8 cellular contexts compared by ENCODE assay signal in genomic region chr3:51670053-51670666, GRCh38. TPM values are rescaled to one million over a fixed set of nuclear protein-coding genes. Genes with fewer than 3 reads are reported as not detected.
DNase-seq lines count a peak whose midpoint lies in the region; ATAC-seq, FAIRE-seq and TF ChIP-seq lines count a peak whose summit lies in the region.

No MANE protein-coding gene starts in this region.

- no peak for TF ChIP-seq CTCF in GM13977 (IDR thresholded peaks at IDR 0.05; ENCODE audit: extremely low read depth, insufficient read depth, missing control alignments)

- TF ChIP-seq POLR2A in GM12892 (IDR thresholded peaks at IDR 0.05; ENCODE audit: low read depth, low read length) = no peak

- no peaks in the 10 kb centered on the region for H3K9me3 ChIP-seq in iPS-18a (ENCODE audit: control insufficient read depth, low read depth, low read length)

- H3K9ac ChIP-seq in iPS-18a (ENCODE audit: low read length) = no peak overlapping the region

- peak overlapping the region; percentile 68 for H3K4me3 ChIP-seq in iPS-18a (ENCODE audit: low read length)

- peaks cover 15% of the 10 kb centered on the region for H3K4me1 ChIP-seq in iPS-18a (ENCODE audit: control insufficient read depth, low read depth, low read length)

- no peaks in the 10 kb centered on the region for H3K27me3 Mint-ChIP-seq in activated CD4-positive, alpha-beta T cell treated with anti-CD3 and anti-CD28 coated beads for 36 hours
- H3K27me3 Mint-ChIP-seq in activated CD4-positive, alpha-beta memory T cell treated with anti-CD3 and anti-CD28 coated beads for 36 hours = no peaks in the 10 kb centered on the region
- H3K27me3 Mint-ChIP-seq in stimulated activated naive CD8-positive, alpha-beta T cell treated with anti-CD3 and anti-CD28 coated beads, Interleukin-15, amount 100 ng/mL, for 72 hours = no peaks in the 10 kb centered on the region

- H3K27ac Mint-ChIP-seq in activated CD4-positive, alpha-beta T cell treated with anti-CD3 and anti-CD28 coated beads for 36 hours = peak overlapping the region; percentile 51
- H3K27ac Mint-ChIP-seq in activated CD4-positive, alpha-beta memory T cell treated with anti-CD3 and anti-CD28 coated beads for 36 hours = peak overlapping the region; percentile 76
- H3K27ac Mint-ChIP-seq in stimulated activated naive CD8-positive, alpha-beta T cell treated with anti-CD3 and anti-CD28 coated beads, Interleukin-15, amount 100 ng/mL, for 72 hours = peak overlapping the region in 1 of 2 donors; percentile 55

- peak overlapping the region; percentile 79 for H3K4me3 Mint-ChIP-seq in activated CD4-positive, alpha-beta T cell treated with anti-CD3 and anti-CD28 coated beads for 36 hours
- H3K4me3 Mint-ChIP-seq in activated CD4-positive, alpha-beta memory T cell treated with anti-CD3 and anti-CD28 coated beads for 36 hours = peak overlapping the region; percentile 69
- peak overlapping the region; percentile 69 to 91 for H3K4me3 Mint-ChIP-seq in stimulated activated naive CD8-positive, alpha-beta T cell treated with anti-CD3 and anti-CD28 coated beads, Interleukin-15, amount 100 ng/mL, for 72 hours

- H3K36me3 Mint-ChIP-seq in activated CD4-positive, alpha-beta T cell treated with anti-CD3 and anti-CD28 coated beads for 36 hours (ENCODE audit: low read depth) = peaks cover 3% of the 10 kb centered on the region
- H3K36me3 Mint-ChIP-seq in activated CD4-positive, alpha-beta memory T cell treated with anti-CD3 and anti-CD28 coated beads for 36 hours = peaks cover 3% of the 10 kb centered on the region

- H3K27ac ChIP-seq in iPS-18a (ENCODE audit: low read length) = no peak overlapping the region

- FAIRE-seq in GM12892 (lab: Jason Lieb, UNC) = no peak

- in situ Hi-C loops in GM13977 (cut with MboI; ENCODE audit: low pct_unique_long_range_greater_than_20kb, low sequenced_read_pairs, unreplicated experiment) = no loop called here

- H3K9me3 Mint-ChIP-seq in activated CD4-positive, alpha-beta T cell treated with anti-CD3 and anti-CD28 coated beads for 36 hours (ENCODE audit: low read depth) = no peaks in the 10 kb centered on the region
- no peaks in the 10 kb centered on the region for H3K9me3 Mint-ChIP-seq in activated CD4-positive, alpha-beta memory T cell treated with anti-CD3 and anti-CD28 coated beads for 36 hours
- no peaks in the 10 kb centered on the region for H3K9me3 Mint-ChIP-seq in stimulated activated naive CD8-positive, alpha-beta T cell treated with anti-CD3 and anti-CD28 coated beads, Interleukin-15, amount 100 ng/mL, for 72 hours

- intact Hi-C loops in activated CD4-positive, alpha-beta T cell treated with anti-CD3 and anti-CD28 coated beads for 36 hours (cut with DNase I, micrococcal nuclease) = loop anchor here in 1 of 2 experiments (2.0 to 10.0 kb wide), 3 partner anchors 867 to 1335 kb away; partner anchors contain the start of genes MAPKAPK3 and UQCC5
- intact Hi-C loops in activated CD4-positive, alpha-beta memory T cell treated with anti-CD3 and anti-CD28 coated beads for 36 hours (cut with micrococcal nuclease) = loop anchor here (2.0 to 10.0 kb wide), 4 partner anchors 275 to 1053 kb away; partner anchors contain the start of genes ABHD14A, ABHD14B, MANF and MAPKAPK3

- CTCF ChIA-PET in activated CD4-positive, alpha-beta T cell treated with anti-CD3 and anti-CD28 coated beads for 36 hours (lab: Charles Lee) = interaction anchor here (0.6 to 10.0 kb wide), 39 partner anchors 8 to 1221 kb away, joined by 3 to 143 read pairs (median 4); partner anchors contain the start of genes DCAF1, MANF and RAD54L2
- CTCF ChIA-PET in activated CD4-positive, alpha-beta memory T cell treated with anti-CD3 and anti-CD28 coated beads for 36 hours (lab: Charles Lee) = interaction anchor here (0.8 to 12.9 kb wide), 25 partner anchors 11 to 169 kb away, joined by 3 to 261 read pairs (median 5); partner anchors contain the start of genes DCAF1 and RAD54L2

- H3K27me3 ChIP-seq in iPS-18a (ENCODE audit: control insufficient read depth, insufficient read depth, low read length) = peaks cover 16% of the 10 kb centered on the region

- POLR2A ChIA-PET in activated CD4-positive, alpha-beta T cell treated with anti-CD3 and anti-CD28 coated beads for 36 hours (lab: Charles Lee) = interaction anchor here (0.6 to 1.9 kb wide), 6 partner anchors 12 to 866 kb away, joined by 3 to 11 read pairs (median 4); no protein-coding TSS in a partner anchor
- POLR2A ChIA-PET in activated CD4-positive, alpha-beta memory T cell treated with anti-CD3 and anti-CD28 coated beads for 36 hours (lab: Charles Lee) = interaction anchor here (2.9 to 4.1 kb wide), 2 partner anchors 11 to 170 kb away, joined by 12 to 37 read pairs; partner anchors contain the start of gene DCAF1

- peak; percentile 39 for DNase-seq in activated CD4-positive, alpha-beta T cell treated with anti-CD3 and anti-CD28 coated beads for 36 hours
- DNase-seq in activated CD4-positive, alpha-beta T cell treated with anti-CD3 and anti-CD28 coated beads, Interleukin-2, amount 50 U/mL, for 48 hours = no peak
- peak; percentile 35 for DNase-seq in activated CD4-positive, alpha-beta memory T cell treated with anti-CD3 and anti-CD28 coated beads for 36 hours
- DNase-seq in stimulated activated naive CD8-positive, alpha-beta T cell treated with anti-CD3 and anti-CD28 coated beads, Interleukin-15, amount 100 ng/mL, for 72 hours = no peak
- DNase-seq in putamen (ENCODE audit: low spot score) (no peak), GM13977 (ENCODE audit: low spot score) (no peak), GM12892 (ENCODE audit: insufficient read length) (no peak)

- ATAC-seq in activated CD4-positive, alpha-beta T cell treated with anti-CD3 and anti-CD28 coated beads for 36 hours = no peak
- ATAC-seq in stimulated activated naive CD8-positive, alpha-beta T cell treated with anti-CD3 and anti-CD28 coated beads, Interleukin-15, amount 100 ng/mL, for 72 hours = no peak

- no peaks in the 10 kb centered on the region for H3K36me3 ChIP-seq in iPS-18a (ENCODE audit: control insufficient read depth, low read depth, low read length)

- H3K4me1 Mint-ChIP-seq in activated CD4-positive, alpha-beta T cell treated with anti-CD3 and anti-CD28 coated beads for 36 hours = peaks cover 50% of the 10 kb centered on the region
- peaks cover 53% of the 10 kb centered on the region for H3K4me1 Mint-ChIP-seq in activated CD4-positive, alpha-beta memory T cell treated with anti-CD3 and anti-CD28 coated beads for 36 hours (ENCODE audit: low read depth)
- H3K4me1 Mint-ChIP-seq in stimulated activated naive CD8-positive, alpha-beta T cell treated with anti-CD3 and anti-CD28 coated beads, Interleukin-15, amount 100 ng/mL, for 72 hours = peaks cover 62% of the 10 kb centered on the region

RNA-seq across cellular contexts. Expression of gene TEX264, which starts 0.9 kb away (rescaled TPM):
- total RNA-seq in activated CD4-positive, alpha-beta T cell treated with anti-CD3 and anti-CD28 coated beads for 36 hours = 10 to 100 TPM; 35.3 to 37.4 TPM
- 10 to 100 TPM; 44.9 to 45.2 TPM for total RNA-seq in activated CD4-positive, alpha-beta memory T cell treated with anti-CD3 and anti-CD28 coated beads for 36 hours
- 23.9 TPM for polyA plus RNA-seq in GM12892 (2012; ENCODE audit: missing spikeins)

RNA-seq across cellular contexts. Expression of gene GRM2, which starts 36.7 kb away (rescaled TPM):
- under 1 TPM; 0.27 to 0.47 TPM for total RNA-seq in activated CD4-positive, alpha-beta T cell treated with anti-CD3 and anti-CD28 coated beads for 36 hours
- total RNA-seq in activated CD4-positive, alpha-beta memory T cell treated with anti-CD3 and anti-CD28 coated beads for 36 hours = under 1 TPM; 0.22 to 0.29 TPM
- 0.51 TPM for polyA plus RNA-seq in GM12892 (2012; ENCODE audit: missing spikeins)

Comparison
In these comparisons a context has a peak if more than half of its experiments do, and no peak if none do; other contexts are left out.
1. DNase-seq: peak in activated CD4-positive, alpha-beta T cell treated with anti-CD3 and anti-CD28 coated beads for 36 hours (single experiment) and activated CD4-positive, alpha-beta memory T cell treated with anti-CD3 and anti-CD28 coated beads for 36 hours (single experiment); none in activated CD4-positive, alpha-beta T cell treated with anti-CD3 and anti-CD28 coated beads, Interleukin-2, amount 50 U/mL, for 48 hours (0 of 2), stimulated activated naive CD8-positive, alpha-beta T cell treated with anti-CD3 and anti-CD28 coated beads, Interleukin-15, amount 100 ng/mL, for 72 hours (0 of 2), putamen (single experiment), GM13977 (single experiment) and GM12892 (single experiment).
2. Peak in every context shown above with its lines, with median percentiles within 50 percentile points of each other: H3K4me3 Mint-ChIP-seq.